In genomic region chr1:32925360-32926142, GRCh38 we compare ENCODE assay signal across 10 cellular contexts. TPM values are rescaled to one million over a fixed set of nuclear protein-coding genes. Genes with fewer than 3 reads are reported as not detected.
DNase-seq lines count a peak whose midpoint lies in the region; ATAC-seq, FAIRE-seq and TF ChIP-seq lines count a peak whose summit lies in the region.
"Had no signal": no experiment of that assay in that cellular context is flagged by ENCODE, and none has a peak within 500 bp of the region (broad histone marks: within the 10 kb centered on the region; RNA-seq: fewer than 3 reads in every experiment).

No MANE protein-coding gene starts in this region.

- H3K27me3 ChIP-seq in SK-N-SH (ENCODE audit: insufficient read depth) = no peaks in the 10 kb centered on the region
- peaks cover 75% of the 10 kb centered on the region for H3K27me3 ChIP-seq in iPS-20b (ENCODE audit: insufficient read depth, low read length)
- peaks cover 0 to 15% (median 2%) of the 10 kb centered on the region in 5 donors for H3K27me3 ChIP-seq in subcutaneous abdominal adipose tissue (ENCODE audit: control insufficient read depth in 5 of 5, insufficient read depth in 4 of 5, low read length in 5 of 5)

- no peak for TF ChIP-seq CTCF in SK-N-SH (IDR thresholded peaks at IDR 0.05)
- TF ChIP-seq CTCF in D721Med (IDR thresholded peaks at IDR 0.05; ENCODE audit: insufficient read depth, missing control alignments) = no peak

- no peak for FAIRE-seq in D721Med (lab: Jason Lieb, UNC)
- FAIRE-seq: colon had no signal

- no peak overlapping the region for H3K27ac Mint-ChIP-seq in activated naive CD8-positive, alpha-beta T cell treated with anti-CD3 and anti-CD28 coated beads for 36 hours

- no peaks in the 10 kb centered on the region for H4K20me1 ChIP-seq in SK-N-SH (ENCODE audit: insufficient read depth)

- H3F3A ChIP-seq in SK-N-SH (replicated peaks; ENCODE audit: insufficient read depth) = no peaks in the 10 kb centered on the region

- H3K9ac ChIP-seq in SK-N-SH = no peak overlapping the region
- H3K9ac ChIP-seq in iPS-20b (ENCODE audit: low read depth, low read length) = no peak overlapping the region
- H3K9ac ChIP-seq in subcutaneous abdominal adipose tissue (ENCODE audit: low read length in 5 of 5) = peak overlapping the region in 2 of 5 donors; percentile 25 to 63

- DNase-seq in SK-N-SH (peak; percentile 44), NCI-H446 treated with DMSO at 0.1 percent for 48 hours (lab: John Stamatoyannopoulos, UW) (no peak), D721Med (ENCODE audit: insufficient read length, low spot score) (no peak), CD1c-positive myeloid dendritic cell (ENCODE audit: extremely low spot score) (no peak)
- peak; percentile 10 for DNase-seq in activated naive CD8-positive, alpha-beta T cell treated with anti-CD3 and anti-CD28 coated beads for 36 hours

- no peaks in the 10 kb centered on the region for H3K9me3 ChIP-seq in SK-N-SH
- no peaks in the 10 kb centered on the region for H3K9me3 ChIP-seq in iPS-20b (ENCODE audit: insufficient read depth, low read depth, low read length)
- no peaks in the 10 kb centered on the region for H3K9me3 ChIP-seq in subcutaneous abdominal adipose tissue (ENCODE audit: control insufficient read depth in 5 of 5, low read length in 5 of 5)

- H3K4me3 ChIP-seq in SK-N-SH (ENCODE audit: low read depth in 2 of 2, low read length in 1 of 2) = no peak overlapping the region
- peak overlapping the region; percentile 67 for H3K4me3 ChIP-seq in iPS-20b (ENCODE audit: low read length)
- peak overlapping the region in 3 of 5 donors; percentile 11 to 51 (median 17) for H3K4me3 ChIP-seq in subcutaneous abdominal adipose tissue (ENCODE audit: low read depth in 1 of 5, low read length in 5 of 5)

- no peaks in the 10 kb centered on the region; a peak in 1 of 4 replicates for H3K4me1 ChIP-seq in SK-N-SH (ENCODE audit: control insufficient read depth in 1 of 2, insufficient read depth in 2 of 2, low read depth in 1 of 2, low read length in 1 of 2)
- H3K4me1 ChIP-seq in iPS-20b (ENCODE audit: insufficient read depth, low read length) = peaks cover 7% of the 10 kb centered on the region; the same call in 1 of the 2 replicates
- peaks cover 3 to 30% (median 27%) of the 10 kb centered on the region in 5 donors for H3K4me1 ChIP-seq in subcutaneous abdominal adipose tissue (ENCODE audit: control insufficient read depth in 5 of 5, insufficient read depth in 5 of 5, low read length in 5 of 5)

- no peaks in the 10 kb centered on the region for H3K9me2 ChIP-seq in SK-N-SH

- H2AFZ ChIP-seq in SK-N-SH (ENCODE audit: low read depth) = no peak overlapping the region

- no peak for TF ChIP-seq RAD21 in SK-N-SH (IDR thresholded peaks at IDR 0.05; ENCODE audit: low read length)

- no peaks in the 10 kb centered on the region for H3K79me2 ChIP-seq in SK-N-SH (ENCODE audit: insufficient read depth)

- POLR2A ChIA-PET in SK-N-SH (lab: Yijun Ruan, JAX) = no interaction called here

- H3K4me3 Mint-ChIP-seq in activated naive CD8-positive, alpha-beta T cell treated with anti-CD3 and anti-CD28 coated beads for 36 hours = peak overlapping the region; percentile 33

- no peaks in the 10 kb centered on the region for H3K9me3 Mint-ChIP-seq in activated naive CD8-positive, alpha-beta T cell treated with anti-CD3 and anti-CD28 coated beads for 36 hours

- no peak overlapping the region for H3K4me2 ChIP-seq in SK-N-SH

- H3K27me3 Mint-ChIP-seq in activated naive CD8-positive, alpha-beta T cell treated with anti-CD3 and anti-CD28 coated beads for 36 hours = peaks cover 70% of the 10 kb centered on the region

- H3K36me3 Mint-ChIP-seq in activated naive CD8-positive, alpha-beta T cell treated with anti-CD3 and anti-CD28 coated beads for 36 hours = no peaks in the 10 kb centered on the region

- CTCF ChIA-PET in SK-N-SH (lab: Yijun Ruan, JAX) = interaction anchor here (1.2 kb wide), 1 partner anchor 21 kb away, joined by 3 read pairs; no protein-coding TSS in a partner anchor

- TF ChIP-seq EP300 in SK-N-SH (IDR thresholded peaks at IDR 0.05; ENCODE audit: borderline replicate concordance in 1 of 2, low read depth in 1 of 2, low read length in 1 of 2) = no peak

- H3K36me3 ChIP-seq in SK-N-SH (replicated peaks in 1 of 2; ENCODE audit: control insufficient read depth in 1 of 2, insufficient read depth in 2 of 2, low read length in 1 of 2) (no peaks in the 10 kb centered on the region), iPS-20b (ENCODE audit: insufficient read depth, low read depth, low read length) (no peaks in the 10 kb centered on the region), subcutaneous abdominal adipose tissue (ENCODE audit: control insufficient read depth in 5 of 5, insufficient read depth in 5 of 5, low read length in 5 of 5) (no peaks in the 10 kb centered on the region)

- ATAC-seq in SK-N-SH treated with all-trans-retinoic acid at 6 μM for 48 hours = no peak

- WGBS in SK-N-SH (ENCODE audit: low lambda C conversion rate) = 75% methylated on average over 17 of the region's 24 CpGs

- peaks cover 14% of the 10 kb centered on the region for H3K4me1 Mint-ChIP-seq in activated naive CD8-positive, alpha-beta T cell treated with anti-CD3 and anti-CD28 coated beads for 36 hours

- H3K27ac ChIP-seq in SK-N-SH (ENCODE audit: low read depth in 2 of 2, low read length in 1 of 2) (no peak overlapping the region), iPS-20b (ENCODE audit: low read length) (no peak overlapping the region), subcutaneous abdominal adipose tissue (ENCODE audit: low read depth, low read length) (no peak overlapping the region)

TF ChIP-seq in SK-N-SH, 30 proteins besides CTCF, POLR2A, EP300 and RAD21 (continues in another document):
- TF ChIP-seq CHD2 (IDR thresholded peaks at IDR 0.05; ENCODE audit: low read length, partially characterized antibody) (no peak), NRF1 (IDR thresholded peaks at IDR 0.05; ENCODE audit: low read depth, low read length) (no peak), RXRA (IDR thresholded peaks at IDR 0.05; ENCODE audit: borderline replicate concordance, low read depth) (no peak), FOSL2 (IDR thresholded peaks at IDR 0.05; ENCODE audit: borderline replicate concordance, low read depth) (no peak), RFX5 (IDR thresholded peaks at IDR 0.05; ENCODE audit: low read length) (no peak), MEF2A (IDR thresholded peaks at IDR 0.05; ENCODE audit: borderline replicate concordance, low read depth) (no peak), JUND (IDR thresholded peaks at IDR 0.05) (no peak), EZH2phosphoT487 (IDR thresholded peaks at IDR 0.05; ENCODE audit: borderline replicate concordance, low read depth) (no peak)
- TF ChIP-seq, protein P1, sequence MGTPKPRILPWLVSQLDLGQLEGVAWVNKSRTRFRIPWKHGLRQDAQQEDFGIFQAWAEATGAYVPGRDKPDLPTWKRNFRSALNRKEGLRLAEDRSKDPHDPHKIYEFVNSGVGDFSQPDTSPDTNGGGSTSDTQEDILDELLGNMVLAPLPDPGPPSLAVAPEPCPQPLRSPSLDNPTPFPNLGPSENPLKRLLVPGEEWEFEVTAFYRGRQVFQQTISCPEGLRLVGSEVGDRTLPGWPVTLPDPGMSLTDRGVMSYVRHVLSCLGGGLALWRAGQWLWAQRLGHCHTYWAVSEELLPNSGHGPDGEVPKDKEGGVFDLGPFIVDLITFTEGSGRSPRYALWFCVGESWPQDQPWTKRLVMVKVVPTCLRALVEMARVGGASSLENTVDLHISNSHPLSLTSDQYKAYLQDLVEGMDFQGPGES (IDR thresholded peaks at IDR 0.05; ENCODE audit: low read depth, low read length) = no peak

TF ChIP-seq in SK-N-SH treated with all-trans-retinoic acid at 6 μM for 48 hours, 23 proteins besides CTCF, POLR2A, EP300 and RAD21 (continues in another document):
- TF ChIP-seq, protein P2, sequence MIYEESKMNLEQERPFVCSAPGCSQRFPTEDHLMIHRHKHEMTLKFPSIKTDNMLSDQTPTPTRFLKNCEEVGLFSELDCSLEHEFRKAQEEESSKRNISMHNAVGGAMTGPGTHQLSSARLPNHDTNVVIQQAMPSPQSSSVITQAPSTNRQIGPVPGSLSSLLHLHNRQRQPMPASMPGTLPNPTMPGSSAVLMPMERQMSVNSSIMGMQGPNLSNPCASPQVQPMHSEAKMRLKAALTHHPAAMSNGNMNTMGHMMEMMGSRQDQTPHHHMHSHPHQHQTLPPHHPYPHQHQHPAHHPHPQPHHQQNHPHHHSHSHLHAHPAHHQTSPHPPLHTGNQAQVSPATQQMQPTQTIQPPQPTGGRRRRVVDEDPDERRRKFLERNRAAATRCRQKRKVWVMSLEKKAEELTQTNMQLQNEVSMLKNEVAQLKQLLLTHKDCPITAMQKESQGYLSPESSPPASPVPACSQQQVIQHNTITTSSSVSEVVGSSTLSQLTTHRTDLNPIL (CRISPR knock-in tag; IDR thresholded peaks at IDR 0.05; ENCODE audit: low read depth) = no peak
- no peak for TF ChIP-seq GLIS3 (CRISPR knock-in tag; IDR thresholded peaks at IDR 0.05)

RNA-seq across cellular contexts. Expression of gene TMEM54, which starts 24.4 kb away (rescaled TPM):
- 54.5 and 66.6 TPM in 2 replicates for polyA plus RNA-seq in SK-N-SH (2012; rRNA removed)
- polyA plus RNA-seq in SK-N-SH (2012; cell fraction: cytosol; rRNA removed) = 26.6 and 45.6 TPM in 2 replicates
- 21.9 and 32.8 TPM in 2 replicates for polyA plus RNA-seq in SK-N-SH (2012; cell fraction: nucleus; rRNA removed)
- total RNA-seq in activated naive CD8-positive, alpha-beta T cell treated with anti-CD3 and anti-CD28 coated beads for 36 hours = 1 to 10 TPM; 1.2 to 1.4 TPM

RNA-seq across cellular contexts. Expression of gene RNF19B, which starts 39.1 kb away (rescaled TPM):
- 20.1 and 22.6 TPM in 2 replicates for polyA plus RNA-seq in SK-N-SH (2012; rRNA removed)
- 17.7 and 18.3 TPM in 2 replicates for polyA plus RNA-seq in SK-N-SH (2012; cell fraction: cytosol; rRNA removed)
- 16.7 and 22.2 TPM in 2 replicates for polyA plus RNA-seq in SK-N-SH (2012; cell fraction: nucleus; rRNA removed)
- 10 to 100 TPM in 1 of 2 experiments, 1 to 10 TPM in 1; 8.8 to 10.2 TPM for total RNA-seq in activated naive CD8-positive, alpha-beta T cell treated with anti-CD3 and anti-CD28 coated beads for 36 hours

RNA-seq across cellular contexts. Expression of gene HPCA, which starts 39.3 kb away (rescaled TPM):
- polyA plus RNA-seq in SK-N-SH (2012; rRNA removed) = not detected in 2 replicates
- 0.01 and 0.14 TPM in 2 replicates for polyA plus RNA-seq in SK-N-SH (2012; cell fraction: cytosol; rRNA removed)
- polyA plus RNA-seq in SK-N-SH (2012; cell fraction: nucleus; rRNA removed) = 0.14 and 0.27 TPM in 2 replicates
- total RNA-seq in activated naive CD8-positive, alpha-beta T cell treated with anti-CD3 and anti-CD28 coated beads for 36 hours = under 1 TPM in 1 of 2 experiments, not detected in 1; 0.29 TPM
- total RNA-seq: RPMI7951 had no signal

RNA-seq across cellular contexts. Expression of gene FNDC5, which starts 54.8 kb away (rescaled TPM):
- 0.59 and 0.94 TPM in 2 replicates for polyA plus RNA-seq in SK-N-SH (2012; rRNA removed)
- polyA plus RNA-seq in SK-N-SH (2012; cell fraction: cytosol; rRNA removed) = 0.66 and 1.00 TPM in 2 replicates
- 2.2 and 2.5 TPM in 2 replicates for polyA plus RNA-seq in SK-N-SH (2012; cell fraction: nucleus; rRNA removed)
- total RNA-seq in activated naive CD8-positive, alpha-beta T cell treated with anti-CD3 and anti-CD28 coated beads for 36 hours = not detected

Comparison
In these comparisons a context has a peak if more than half of its experiments do, and no peak if none do; other contexts are left out.
1. DNase-seq: peak in SK-N-SH (single experiment) and activated naive CD8-positive, alpha-beta T cell treated with anti-CD3 and anti-CD28 coated beads for 36 hours (single experiment); none in NCI-H446 treated with DMSO at 0.1 percent for 48 hours (single experiment), D721Med (single experiment) and CD1c-positive myeloid dendritic cell (single experiment).
2. H3K4me3 ChIP-seq: peak in iPS-20b (single experiment) and subcutaneous abdominal adipose tissue (3 of 5); none in SK-N-SH (0 of 2).